15 cellular contexts compared by ENCODE assay signal in the genomic region with DNA sequence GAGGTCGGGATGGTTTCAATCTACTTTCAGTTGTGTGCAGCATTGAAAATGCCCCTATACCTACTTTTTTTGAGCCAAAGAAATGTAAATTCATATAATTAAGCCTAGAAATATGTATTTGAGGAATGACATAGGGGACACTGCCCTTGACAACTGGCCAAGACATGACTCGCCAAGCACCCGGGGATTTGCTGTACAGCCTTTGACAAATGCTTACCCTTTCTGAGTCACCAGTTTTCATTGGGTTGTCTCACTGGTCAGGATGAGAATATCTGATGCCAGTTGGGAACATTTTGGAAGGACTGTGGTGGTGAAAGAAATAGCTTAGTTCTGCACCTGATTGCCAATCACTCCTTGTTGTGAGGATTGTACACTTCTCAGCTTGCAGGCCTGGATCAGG.
DNase-seq lines count a peak whose midpoint lies in the region; ATAC-seq and TF ChIP-seq lines count a peak whose summit lies in the region.
"Had no signal": no experiment of that assay in that cellular context is flagged by ENCODE, and none has a peak within 500 bp of the region (broad histone marks: within the 10 kb centered on the region; RNA-seq: fewer than 3 reads in every experiment).

No MANE protein-coding gene starts in this region.

- H3K9me3 Mint-ChIP-seq in chondrocyte (ENCODE audit: low read depth) = no peaks in the 10 kb centered on the region
- H3K9me3 Mint-ChIP-seq: activated naive CD4-positive, alpha-beta T cell treated with anti-CD3 and anti-CD28 coated beads, Interleukin-2, amount 10 ng/mL, durations not matched to agents 7 days and 5 days had no signal

- peak; percentile 19 for ATAC-seq in mucosa of descending colon

- H3K27me3 Mint-ChIP-seq in chondrocyte (ENCODE audit: low read depth) = no peaks in the 10 kb centered on the region

- H3K4me1 ChIP-seq in mucosa of descending colon (ENCODE audit: low read depth) = no peaks in the 10 kb centered on the region

- no peaks in the 10 kb centered on the region for H3K36me3 ChIP-seq in mucosa of descending colon (ENCODE audit: low read depth)

- no peak overlapping the region for H3K4me3 ChIP-seq in mucosa of descending colon
- H3K4me3 ChIP-seq: hepatocyte had no signal

- H3K27ac Mint-ChIP-seq in chondrocyte (ENCODE audit: unreplicated experiment) = peak overlapping the region; percentile 71
- H3K27ac Mint-ChIP-seq: activated naive CD4-positive, alpha-beta T cell treated with anti-CD3 and anti-CD28 coated beads, Interleukin-2, amount 10 ng/mL, durations not matched to agents 7 days and 5 days had no signal

- intact Hi-C loops in mucosa of descending colon (cut with DNase I, micrococcal nuclease) = loop anchor here in 1 of 2 donors (10.0 kb wide), 1 partner anchor 911 kb away; no protein-coding TSS in a partner anchor
- intact Hi-C loops in head of caudate nucleus (cut with DNase I) = loop anchor here (10.0 kb wide), 1 partner anchor 911 kb away; no protein-coding TSS in a partner anchor

- no peak overlapping the region for H3K4me3 Mint-ChIP-seq in chondrocyte (ENCODE audit: unreplicated experiment)
- H3K4me3 Mint-ChIP-seq: activated naive CD4-positive, alpha-beta T cell treated with anti-CD3 and anti-CD28 coated beads, Interleukin-2, amount 10 ng/mL, durations not matched to agents 7 days and 5 days had no signal

- DNase-seq in AG08395 (ENCODE audit: low spot score) = peak; percentile 64
- DNase-seq in LHCN-M2 (ENCODE audit: low read depth) = peak; percentile 39
- DNase-seq in chondrocyte (ENCODE audit: low spot score) = no peak
- DNase-seq in mucosa of descending colon = no peak
- no peak for DNase-seq in HUDEP-2 (lab: John Stamatoyannopoulos, UW; ENCODE audit: unreplicated experiment in 76 of 76)
- no peak for DNase-seq in middle frontal gyrus (ENCODE audit: extremely low spot score, low spot score)
- no peak for DNase-seq in head of caudate nucleus
- no peak for DNase-seq in NCI-H526 (lab: John Stamatoyannopoulos, UW)
- DNase-seq: activated CD8-positive, alpha-beta memory T cell treated with anti-CD3 and anti-CD28 coated beads for 24 hours; activated naive CD4-positive, alpha-beta T cell treated with anti-CD3 and anti-CD28 coated beads, Interleukin-2, amount 10 ng/mL, durations not matched to agents 7 days and 5 days; C1 segment of cervical spinal cord; dorsolateral prefrontal cortex; NCI-H2081 treated with DMSO at 0.1 percent for 48 hours; T-helper 2 cell had no signal

- H3K36me3 Mint-ChIP-seq in chondrocyte (ENCODE audit: low read depth) = no peaks in the 10 kb centered on the region
- H3K36me3 Mint-ChIP-seq: activated naive CD4-positive, alpha-beta T cell treated with anti-CD3 and anti-CD28 coated beads, Interleukin-2, amount 10 ng/mL, durations not matched to agents 7 days and 5 days had no signal

- H3K9me3 ChIP-seq in mucosa of descending colon = no peaks in the 10 kb centered on the region

- peaks cover 58% of the 10 kb centered on the region for H3K4me1 Mint-ChIP-seq in chondrocyte (ENCODE audit: low read depth)

- TF ChIP-seq CTCF in chondrocyte (IDR thresholded peaks at IDR 0.05) (no peak), mucosa of descending colon (IDR thresholded peaks at IDR 0.05) (no peak)

Comparison
In these comparisons a context has a peak if more than half of its experiments do, and no peak if none do; other contexts are left out.
1. DNase-seq: peak in AG08395 (single experiment) and LHCN-M2 (single experiment); none in chondrocyte (single experiment), mucosa of descending colon (0 of 3), HUDEP-2 (0 of 76), middle frontal gyrus (single experiment), head of caudate nucleus (0 of 42) and NCI-H526 (0 of 2).